ENCODE assay signal across 15 cellular contexts in genomic region chr10:22750131-22750530, GRCh38. TPM values are rescaled to one million over a fixed set of nuclear protein-coding genes. Genes with fewer than 3 reads are reported as not detected.
A peak's percentile ranks its signal among the peaks of the same experiment; 100 is the strongest.
DNase-seq lines count a peak whose midpoint lies in the region; ATAC-seq and TF ChIP-seq lines count a peak whose summit lies in the region.
"Had no signal": no experiment of that assay in that cellular context is flagged by ENCODE, and none has a peak within 500 bp of the region (broad histone marks: within the 10 kb centered on the region; RNA-seq: fewer than 3 reads in every experiment).

No MANE protein-coding gene starts in this region.

- H3K27ac ChIP-seq in SK-N-SH (ENCODE audit: low read depth in 2 of 2, low read length in 1 of 2) (no peak overlapping the region), left ventricle myocardium inferior (replicated peaks) (no peak overlapping the region)
- H3K27ac ChIP-seq: 22Rv1, A549, C4-2B had no signal

- H3K4me1 ChIP-seq in SK-N-SH (ENCODE audit: control insufficient read depth in 1 of 2, insufficient read depth in 2 of 2, low read depth in 1 of 2, low read length in 1 of 2) (no peaks in the 10 kb centered on the region), left ventricle myocardium inferior (peaks cover 6% of the 10 kb centered on the region)
- H3K4me1 ChIP-seq: A549 had no signal

- H3K4me3 Mint-ChIP-seq in natural killer cell = no peak overlapping the region
- H3K4me3 Mint-ChIP-seq: CD4-positive, alpha-beta T cell; H9 had no signal

- 74% methylated on average over 2 of the region's 2 CpGs for WGBS in SK-N-SH (ENCODE audit: low lambda C conversion rate)

- no peak for TF ChIP-seq EP300 in SK-N-SH (IDR thresholded peaks at IDR 0.05; ENCODE audit: borderline replicate concordance in 1 of 2, low read depth in 1 of 2, low read length in 1 of 2)

- H3K9ac ChIP-seq in SK-N-SH = no peak overlapping the region

- ATAC-seq in SK-N-SH treated with all-trans-retinoic acid at 6 μM for 48 hours (no peak), natural killer cell (no peak)
- ATAC-seq: A549 had no signal

- peak overlapping the region; percentile 59; the same call in 1 of the 2 replicates for H2AFZ ChIP-seq in SK-N-SH (ENCODE audit: low read depth)

- H3F3A ChIP-seq in SK-N-SH (replicated peaks; ENCODE audit: insufficient read depth) = peaks cover 3% of the 10 kb centered on the region

- no peak for TF ChIP-seq CTCF in SK-N-SH (IDR thresholded peaks at IDR 0.05)
- no peak for TF ChIP-seq CTCF in choroid plexus epithelial cell (conservative IDR thresholded peaks at IDR 0.05; ENCODE audit: low read depth, low read length)
- no peak for TF ChIP-seq CTCF in fibroblast of the aortic adventitia (IDR thresholded peaks at IDR 0.05; ENCODE audit: insufficient read depth, low read length)
- TF ChIP-seq CTCF in natural killer cell (IDR thresholded peaks at IDR 0.05) = no peak
- TF ChIP-seq CTCF in left ventricle myocardium inferior (IDR thresholded peaks at IDR 0.05; ENCODE audit: borderline replicate concordance) = no peak

- H3K27ac Mint-ChIP-seq in natural killer cell = no peak overlapping the region
- H3K27ac Mint-ChIP-seq: CD4-positive, alpha-beta T cell; H9 had no signal

- H3K4me1 Mint-ChIP-seq in natural killer cell = peaks cover 12 to 17% of the 10 kb centered on the region in 2 donors

- H3K27me3 Mint-ChIP-seq in natural killer cell (ENCODE audit: low read depth in 2 of 2) = peaks cover 0 to 3% of the 10 kb centered on the region in 2 donors
- H3K27me3 Mint-ChIP-seq: CD4-positive, alpha-beta T cell had no signal

- TF ChIP-seq RAD21 in SK-N-SH (IDR thresholded peaks at IDR 0.05; ENCODE audit: low read length) = no peak

- H3K9me2 ChIP-seq in SK-N-SH = peaks cover 3% of the 10 kb centered on the region; the same call in 1 of the 2 replicates

- no peaks in the 10 kb centered on the region for H3K79me2 ChIP-seq in SK-N-SH (ENCODE audit: insufficient read depth)

- DNase-seq in SK-N-SH = no peak
- peak; percentile 58 for DNase-seq in choroid plexus epithelial cell (ENCODE audit: low read depth)
- peak; percentile 35 for DNase-seq in fibroblast of the aortic adventitia (ENCODE audit: low read depth)
- DNase-seq in natural killer cell = no peak
- DNase-seq in inferior parietal cortex (ENCODE audit: extremely low spot score) = no peak
- no peak for DNase-seq in posterior cingulate gyrus
- no peak for DNase-seq in left ventricle myocardium inferior
- DNase-seq: AML-193; CD4-positive, alpha-beta T cell; DMS79 treated with DMSO at 0.1 percent for 48 hours; H9 had no signal

- H3K9me3 ChIP-seq in SK-N-SH (no peaks in the 10 kb centered on the region), left ventricle myocardium inferior (replicated peaks) (peaks cover 5% of the 10 kb centered on the region)
- H3K9me3 ChIP-seq: A549 had no signal

- no peaks in the 10 kb centered on the region for H4K20me1 ChIP-seq in SK-N-SH (ENCODE audit: insufficient read depth)

- CTCF ChIA-PET in SK-N-SH (lab: Yijun Ruan, JAX) = interaction anchor here (0.6 kb wide), 1 partner anchor 30 kb away, joined by 3 read pairs; no protein-coding TSS in a partner anchor

- no peaks in the 10 kb centered on the region for H3K36me3 Mint-ChIP-seq in natural killer cell

- H3K27me3 ChIP-seq in SK-N-SH (ENCODE audit: insufficient read depth) (no peaks in the 10 kb centered on the region), left ventricle myocardium inferior (ENCODE audit: low read depth) (no peaks in the 10 kb centered on the region)

- POLR2A ChIA-PET in SK-N-SH (lab: Yijun Ruan, JAX) = no interaction called here

- no peak overlapping the region for H3K4me2 ChIP-seq in SK-N-SH
- H3K4me2 ChIP-seq: A549 had no signal

- intact Hi-C loops in natural killer cell (cut with micrococcal nuclease) (no loop called here), posterior cingulate gyrus (cut with DNase I) (no loop called here), left ventricle myocardium inferior (cut with micrococcal nuclease) (no loop called here)

- H3K9me3 Mint-ChIP-seq in natural killer cell = no peaks in the 10 kb centered on the region
- H3K9me3 Mint-ChIP-seq: CD4-positive, alpha-beta T cell; H9 had no signal

- no peaks in the 10 kb centered on the region for H3K36me3 ChIP-seq in SK-N-SH (replicated peaks in 1 of 2; ENCODE audit: control insufficient read depth in 1 of 2, insufficient read depth in 2 of 2, low read length in 1 of 2)
- H3K36me3 ChIP-seq in left ventricle myocardium inferior = no peaks in the 10 kb centered on the region

- H3K4me3 ChIP-seq in SK-N-SH (ENCODE audit: low read depth in 2 of 2, low read length in 1 of 2) = no peak overlapping the region
- H3K4me3 ChIP-seq in choroid plexus epithelial cell (ENCODE audit: low read depth, low read length) = no peak overlapping the region
- H3K4me3 ChIP-seq in fibroblast of the aortic adventitia (ENCODE audit: low read depth, low read length) = no peak overlapping the region
- no peak overlapping the region for H3K4me3 ChIP-seq in left ventricle myocardium inferior
- H3K4me3 ChIP-seq: A549 had no signal

TF ChIP-seq in SK-N-SH, 30 proteins besides CTCF, POLR2A, EP300 and RAD21:
- TF ChIP-seq SMC3 (IDR thresholded peaks at IDR 0.05; ENCODE audit: low read depth, low read length) = no peak

TF ChIP-seq in SK-N-SH treated with all-trans-retinoic acid at 6 μM for 48 hours, 23 proteins besides CTCF, POLR2A, EP300 and RAD21 (continues in another document):
- TF ChIP-seq RARB (CRISPR knock-in tag; IDR thresholded peaks at IDR 0.05) = no peak
- no peak for TF ChIP-seq ARNTL (CRISPR knock-in tag; IDR thresholded peaks at IDR 0.05; ENCODE audit: borderline replicate concordance, low read depth)
- no peak for TF ChIP-seq TOX (CRISPR knock-in tag; IDR thresholded peaks at IDR 0.05; ENCODE audit: borderline replicate concordance)
- TF ChIP-seq BACH2 (CRISPR knock-in tag; IDR thresholded peaks at IDR 0.05; ENCODE audit: borderline replicate concordance) = no peak
- TF ChIP-seq ZNF70 (CRISPR knock-in tag; IDR thresholded peaks at IDR 0.05) = no peak
- TF ChIP-seq ZNF8 (CRISPR knock-in tag; IDR thresholded peaks at IDR 0.05) = no peak
- TF ChIP-seq ESRRG (CRISPR knock-in tag; IDR thresholded peaks at IDR 0.05) = no peak
- TF ChIP-seq PATZ1 (CRISPR knock-in tag; IDR thresholded peaks at IDR 0.05; ENCODE audit: borderline replicate concordance) = no peak
- TF ChIP-seq ZC3H10 (CRISPR knock-in tag; IDR thresholded peaks at IDR 0.05) = no peak
- no peak for TF ChIP-seq PPARA (CRISPR knock-in tag; IDR thresholded peaks at IDR 0.05; ENCODE audit: borderline replicate concordance)
- no peak for TF ChIP-seq ISL1 (CRISPR knock-in tag; IDR thresholded peaks at IDR 0.05)
- no peak for TF ChIP-seq ZFP3 (CRISPR knock-in tag; IDR thresholded peaks at IDR 0.05)
- TF ChIP-seq CSRNP3 (CRISPR knock-in tag; IDR thresholded peaks at IDR 0.05) = no peak
- no peak for TF ChIP-seq GLIS3 (CRISPR knock-in tag; IDR thresholded peaks at IDR 0.05)

RNA-seq across cellular contexts. Expression of gene PIP4K2A, which starts 35.8 kb away (rescaled TPM):
- 10.8 and 10.9 TPM in 2 replicates for polyA plus RNA-seq in SK-N-SH (2012; rRNA removed)
- 13.3 and 16.6 TPM in 2 replicates for polyA plus RNA-seq in SK-N-SH (2012; cell fraction: cytosol; rRNA removed)
- 5.2 and 8.9 TPM in 2 replicates for polyA plus RNA-seq in SK-N-SH (2012; cell fraction: nucleus; rRNA removed)
- 52.2 and 198 TPM in 2 replicates for total RNA-seq in fibroblast of the aortic adventitia (ENCODE audit: low replicate concordance)
- total RNA-seq in natural killer cell = 100 to 1,000 TPM; 311 to 423 (median 405) TPM
- 12.6 TPM for total RNA-seq in left ventricle myocardium inferior

Comparison
In these comparisons a context has a peak if more than half of its experiments do, and no peak if none do; other contexts are left out.
1. DNase-seq: peak in choroid plexus epithelial cell (single experiment) and fibroblast of the aortic adventitia (single experiment); none in SK-N-SH (single experiment), natural killer cell (single experiment), inferior parietal cortex (single experiment), posterior cingulate gyrus (0 of 10) and left ventricle myocardium inferior (single experiment).